Comparison of ENCODE assay signal across 8 cellular contexts in the genomic region with DNA sequence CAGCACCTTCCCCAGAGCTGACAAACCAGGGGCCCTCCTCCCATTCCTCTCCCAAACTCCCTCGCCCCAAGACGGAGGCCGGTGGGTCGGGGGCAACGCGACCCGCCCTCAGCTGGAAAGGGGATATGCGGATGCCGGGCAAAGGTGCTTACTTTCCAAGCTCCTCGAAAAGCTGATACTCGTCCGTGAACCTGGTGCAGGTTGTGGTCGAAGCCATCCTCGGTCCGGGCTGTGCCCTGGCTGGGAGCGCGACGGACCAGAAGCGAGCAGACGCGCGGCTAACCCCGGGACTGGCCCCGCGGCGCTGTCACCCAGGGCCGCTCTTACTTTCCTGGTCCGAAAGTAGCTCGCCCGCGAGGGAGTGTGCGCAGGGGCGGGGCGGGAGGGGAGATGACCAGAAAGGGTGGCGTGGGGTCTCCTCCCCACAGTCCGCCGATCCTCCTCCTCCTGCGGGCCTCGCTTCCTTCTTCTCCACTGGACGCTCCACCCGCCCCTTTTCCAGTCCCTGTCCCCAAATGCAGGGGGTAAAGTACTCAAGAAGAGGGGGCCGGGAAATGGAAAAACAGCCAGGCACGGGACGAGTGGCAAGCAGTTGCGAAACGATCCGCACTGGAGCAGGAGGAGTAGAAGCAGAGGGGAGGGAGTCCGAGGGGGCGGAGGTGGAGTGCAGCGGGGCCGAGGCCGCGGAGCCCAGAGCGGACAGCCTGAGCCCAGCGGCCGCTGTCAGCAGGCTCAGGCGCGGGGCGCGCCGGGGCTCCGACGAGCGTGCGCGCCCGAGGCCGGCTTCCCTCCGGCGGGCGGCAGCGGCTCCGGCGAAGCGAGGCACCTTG. TPM values are rescaled to one million over a fixed set of nuclear protein-coding genes. Genes with fewer than 3 reads are reported as not detected.
A peak's percentile ranks its signal among the peaks of the same experiment; 100 is the strongest.
DNase-seq lines count a peak whose midpoint lies in the region; ATAC-seq and TF ChIP-seq lines count a peak whose summit lies in the region.

No MANE protein-coding gene starts in this region.

- H3K4me1 Mint-ChIP-seq in neural progenitor cell: peaks cover 35% of the 10 kb centered on the region

- H3K4me1 ChIP-seq in BLaER1: peaks cover 33% of the 10 kb centered on the region
- H3K4me1 ChIP-seq in Panc1 (ENCODE audit: control insufficient read depth, insufficient read depth, low read length): peaks cover 10% of the 10 kb centered on the region
- H3K4me1 ChIP-seq in neural progenitor cell: peaks cover 9% of the 10 kb centered on the region
- peaks cover 23 to 37% of the 10 kb centered on the region in 2 donors for H3K4me1 ChIP-seq in thoracic aorta (ENCODE audit: control insufficient read depth in 1 of 2, low read depth in 2 of 2)

- DNase-seq in Panc1 (ENCODE audit: low read depth, low spot score): no peak
- peak; percentile 47 to 57 (median 50) for DNase-seq in activated naive CD4-positive, alpha-beta T cell (lab: John Stamatoyannopoulos, UW)
- peak; percentile 69 for DNase-seq in foreskin melanocyte
- DNase-seq in neural progenitor cell (ENCODE audit: low spot score): peak; percentile 62
- peak; percentile 33 for DNase-seq in thoracic aorta (ENCODE audit: low spot score)

- no peaks in the 10 kb centered on the region for H3K27me3 ChIP-seq in BLaER1
- H3K27me3 ChIP-seq in Panc1 (ENCODE audit: control insufficient read depth, insufficient read depth, low read length): no peaks in the 10 kb centered on the region
- peaks cover 4% of the 10 kb centered on the region for H3K27me3 ChIP-seq in neural progenitor cell
- H3K27me3 ChIP-seq in thoracic aorta (replicated peaks; ENCODE audit: insufficient read depth): no peaks in the 10 kb centered on the region

- H3K9me3 ChIP-seq in BLaER1 (no peaks in the 10 kb centered on the region), Panc1 (ENCODE audit: control insufficient read depth, insufficient read depth, low read depth, low read length) (no peaks in the 10 kb centered on the region), neural progenitor cell (ENCODE audit: low read depth) (no peaks in the 10 kb centered on the region), thoracic aorta (no peaks in the 10 kb centered on the region)

- H3K4me2 ChIP-seq in BLaER1: peak overlapping the region; percentile 88
- H3K4me2 ChIP-seq in neural progenitor cell: peak overlapping the region; percentile 86

- peak; percentile 28 for ATAC-seq in GM19035 (IDR thresholded peaks at IDR 0.05; ENCODE audit: unreplicated experiment)
- ATAC-seq in HG03159 (IDR thresholded peaks at IDR 0.05; ENCODE audit: unreplicated experiment): peak; percentile 22
- ATAC-seq in Panc1: peak; percentile 76
- peak; percentile 30 for ATAC-seq in thoracic aorta (ENCODE audit: insufficient number of reproducible peaks, low FRiP score, low read depth)

- BruUV-seq in Panc1 (replicated peaks; lab: Mats Ljungman, UMichigan): no TSS peak

- in situ Hi-C loops in Panc1 (cut with HindIII; ENCODE audit: low pct_unique_long_range_greater_than_20kb, low sequenced_read_pairs): no loop called here

- H3K27ac Mint-ChIP-seq in neural progenitor cell: peak overlapping the region; percentile 91

- POLR2A ChIA-PET in Panc1 (lab: Charles Lee): interaction anchor here (0.6 kb wide), 1 partner anchor 186 kb away, joined by 3 read pairs; no protein-coding TSS in a partner anchor

- TF ChIP-seq CTCF in Panc1 (IDR thresholded peaks at IDR 0.05) (no peak), neural progenitor cell (IDR thresholded peaks at IDR 0.05) (no peak), thoracic aorta (IDR thresholded peaks at IDR 0.05) (no peak)

- H3F3A ChIP-seq in neural progenitor cell (ENCODE audit: low read depth): peaks cover 18% of the 10 kb centered on the region

- H4K20me1 ChIP-seq in BLaER1 (peaks cover 21% of the 10 kb centered on the region), neural progenitor cell (ENCODE audit: low read depth) (no peaks in the 10 kb centered on the region)

- peak overlapping the region; percentile 96 for H3K4me3 Mint-ChIP-seq in neural progenitor cell

- H3K36me3 ChIP-seq in BLaER1 (peaks cover 13% of the 10 kb centered on the region), Panc1 (ENCODE audit: control insufficient read depth, insufficient read depth, low read length) (no peaks in the 10 kb centered on the region; the same call in none of the 2 replicates), neural progenitor cell (no peaks in the 10 kb centered on the region), thoracic aorta (no peaks in the 10 kb centered on the region)

- peaks cover 12% of the 10 kb centered on the region for H3K79me2 ChIP-seq in neural progenitor cell (ENCODE audit: low read depth)

- H2AFZ ChIP-seq in neural progenitor cell (replicated peaks): peak overlapping the region; percentile 90

- H3K27me3 Mint-ChIP-seq in neural progenitor cell (ENCODE audit: insufficient read depth, low read depth): peaks cover 11% of the 10 kb centered on the region

- intact Hi-C loops in Panc1 (cut with micrococcal nuclease; ENCODE audit: unreplicated experiment): loop anchor here (2.0 to 5.0 kb wide), 2 partner anchors 214 to 364 kb away; no protein-coding TSS in a partner anchor

- no peaks in the 10 kb centered on the region for H3K9me3 Mint-ChIP-seq in neural progenitor cell

- H3K4me3 ChIP-seq in BLaER1 (peak overlapping the region; percentile 98), Panc1 (ENCODE audit: low read depth in 2 of 2, low read length in 2 of 2) (peak overlapping the region; percentile 73 to 97), neural progenitor cell (peak overlapping the region; percentile 77), thoracic aorta (peak overlapping the region; percentile 93)

- H3K36me3 Mint-ChIP-seq in neural progenitor cell: no peaks in the 10 kb centered on the region

- peak overlapping the region; percentile 97 for H3K9ac ChIP-seq in BLaER1
- peak overlapping the region; percentile 34 for H3K9ac ChIP-seq in neural progenitor cell

- CTCF ChIA-PET in Panc1 (lab: Charles Lee): no interaction called here

- H3K27ac ChIP-seq in BLaER1 (peak overlapping the region; percentile 96), Panc1 (ENCODE audit: low read length) (peak overlapping the region; percentile 89), neural progenitor cell (no peak overlapping the region), thoracic aorta (peak overlapping the region; percentile 94 to 100)

RNA-seq across cellular contexts. Expression of gene CAMK2D, which starts 0.5 kb away (rescaled TPM):
- total RNA-seq in Panc1 (2021; ENCODE audit: unreplicated experiment) (29.5 TPM), neural progenitor cell (ENCODE audit: low replicate concordance) (21.0 and 33.2 TPM in 2 replicates), thoracic aorta (10 to 100 TPM; 50.6 to 70.1 TPM)
- 21.1 TPM for polyA plus RNA-seq in Panc1 (2012; ENCODE audit: insufficient read length)

Comparison
In these comparisons a context has a peak if more than half of its experiments do, and no peak if none do; other contexts are left out.
1. ATAC-seq: peak in every context shown above with its lines; median percentile 76 in Panc1; 30 in thoracic aorta; 28 in GM19035; 22 in HG03159.